ENCODE assay signal across 1 cellular context in the genomic region with DNA sequence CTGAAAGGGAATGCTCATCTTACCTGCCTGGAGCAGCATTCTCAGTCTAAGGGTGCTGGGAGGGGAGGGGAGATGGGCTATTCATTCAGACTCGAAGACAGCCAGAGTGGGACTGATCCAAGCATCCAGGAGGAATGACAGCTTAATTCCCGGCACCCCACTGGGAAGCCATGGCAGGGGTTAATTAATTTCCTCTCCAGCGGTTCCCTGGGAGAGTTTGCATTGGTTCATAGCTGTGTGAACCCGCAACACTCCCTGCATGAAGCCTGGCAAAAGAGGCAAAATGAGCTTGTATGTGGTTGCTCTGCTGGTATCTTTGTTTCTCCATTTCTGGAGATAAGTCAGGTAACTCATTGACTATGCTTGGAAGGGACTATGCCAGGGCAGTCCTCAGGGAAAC.
TF ChIP-seq lines count a peak whose summit lies in the region.

No MANE protein-coding gene starts in this region.

TF ChIP-seq in GM23338, 12 proteins besides CTCF, POLR2A, EP300 and RAD21 (continued from another document):
- TF ChIP-seq ZNF462 (CRISPR knock-in tag; IDR thresholded peaks at IDR 0.05) (no peak), ETS1 (IDR thresholded peaks at IDR 0.05) (no peak), EZH2 (IDR thresholded peaks at IDR 0.05; ENCODE audit: low read depth, unreplicated experiment) (no peak), ZNF114 (CRISPR knock-in tag; IDR thresholded peaks at IDR 0.05) (no peak), NANOG (IDR thresholded peaks at IDR 0.05; ENCODE audit: borderline replicate concordance) (no peak)
